ENCODE assay signal across 8 cellular contexts in genomic region chr7:77351539-77352004, GRCh38.
DNase-seq lines count a peak whose midpoint lies in the region; ATAC-seq and TF ChIP-seq lines count a peak whose summit lies in the region.

No MANE protein-coding gene starts in this region.

- H3K36me3 Mint-ChIP-seq in T-cell (no peaks in the 10 kb centered on the region), progenitor cell of endocrine pancreas (ENCODE audit: insufficient read depth) (no peaks in the 10 kb centered on the region)
- peaks cover 2% of the 10 kb centered on the region for H3K36me3 Mint-ChIP-seq in activated naive CD8-positive, alpha-beta T cell treated with anti-CD3 and anti-CD28 coated beads, Interleukin-2, amount 50 U/mL, for 24 hours (ENCODE audit: low read depth)

- H3K4me1 Mint-ChIP-seq in T-cell, result peaks cover 68 to 78% (median 69%) of the 10 kb centered on the region in 3 donors
- peaks cover 64% of the 10 kb centered on the region for H3K4me1 Mint-ChIP-seq in activated naive CD8-positive, alpha-beta T cell treated with anti-CD3 and anti-CD28 coated beads, Interleukin-2, amount 50 U/mL, for 24 hours
- H3K4me1 Mint-ChIP-seq in progenitor cell of endocrine pancreas (ENCODE audit: low read depth), result no peaks in the 10 kb centered on the region

- ATAC-seq in GM18909 (IDR thresholded peaks at IDR 0.05; ENCODE audit: poor library complexity, unreplicated experiment) (peak; percentile 92), HG02973 (IDR thresholded peaks at IDR 0.05; ENCODE audit: unreplicated experiment) (peak; percentile 93), T-cell (replicated peaks in 1 of 4) (peak; percentile 80 to 89 (median 86))
- ATAC-seq in activated naive CD8-positive, alpha-beta T cell treated with anti-CD3 and anti-CD28 coated beads, Interleukin-2, amount 50 U/mL, for 24 hours, result peak; percentile 86

- H3K9me3 Mint-ChIP-seq in T-cell (no peaks in the 10 kb centered on the region), progenitor cell of endocrine pancreas (ENCODE audit: low read depth) (no peaks in the 10 kb centered on the region)
- no peaks in the 10 kb centered on the region for H3K9me3 Mint-ChIP-seq in activated naive CD8-positive, alpha-beta T cell treated with anti-CD3 and anti-CD28 coated beads, Interleukin-2, amount 50 U/mL, for 24 hours

- H3K27me3 Mint-ChIP-seq in T-cell (no peaks in the 10 kb centered on the region), progenitor cell of endocrine pancreas (no peaks in the 10 kb centered on the region)
- no peaks in the 10 kb centered on the region for H3K27me3 Mint-ChIP-seq in activated naive CD8-positive, alpha-beta T cell treated with anti-CD3 and anti-CD28 coated beads, Interleukin-2, amount 50 U/mL, for 24 hours

- peak; percentile 25 to 75 (median 53) for DNase-seq in T-cell
- DNase-seq in activated naive CD8-positive, alpha-beta T cell treated with anti-CD3 and anti-CD28 coated beads, Interleukin-2, amount 50 U/mL, for 24 hours, result peak; percentile 58
- DNase-seq in stimulated activated CD4-positive, alpha-beta T cell treated with anti-CD3 and anti-CD28 coated beads, Interleukin-12 subunit alpha, Interleukin-12 subunit beta, amount 100 ng/mL, for 48 hours (ENCODE audit: low read depth in 2 of 3, low spot score in 1 of 3), result peak in 2 of 3 donors; percentile 25 to 34
- DNase-seq in NCI-H1092 treated with DMSO at 0.1 percent for 48 hours (lab: John Stamatoyannopoulos, UW), result no peak
- DNase-seq in progenitor cell of endocrine pancreas (ENCODE audit: low spot score, unreplicated experiment), result no peak
- DNase-seq in LoVo (ENCODE audit: low spot score), result no peak

- CTCF ChIA-PET in T-cell (lab: Charles Lee), result no interaction called here

- POLR2A ChIA-PET in T-cell (lab: Charles Lee), result no interaction called here

- H3K4me3 Mint-ChIP-seq in T-cell (peak overlapping the region; percentile 58 to 81 (median 72)), progenitor cell of endocrine pancreas (ENCODE audit: low read depth) (no peak overlapping the region)
- peak overlapping the region; percentile 63 for H3K4me3 Mint-ChIP-seq in activated naive CD8-positive, alpha-beta T cell treated with anti-CD3 and anti-CD28 coated beads, Interleukin-2, amount 50 U/mL, for 24 hours

- TF ChIP-seq CTCF in progenitor cell of endocrine pancreas (IDR thresholded peaks at IDR 0.05; ENCODE audit: unreplicated experiment), result no peak

- H3K27ac Mint-ChIP-seq in T-cell (peak overlapping the region; percentile 92), progenitor cell of endocrine pancreas (no peak overlapping the region)
- H3K27ac Mint-ChIP-seq in activated naive CD8-positive, alpha-beta T cell treated with anti-CD3 and anti-CD28 coated beads, Interleukin-2, amount 50 U/mL, for 24 hours, result peak overlapping the region; percentile 90

Comparison
In these comparisons a context has a peak if more than half of its experiments do, and no peak if none do; other contexts are left out.
1. DNase-seq: peak in T-cell (34 of 34), activated naive CD8-positive, alpha-beta T cell treated with anti-CD3 and anti-CD28 coated beads, Interleukin-2, amount 50 U/mL, for 24 hours (single experiment) and stimulated activated CD4-positive, alpha-beta T cell treated with anti-CD3 and anti-CD28 coated beads, Interleukin-12 subunit alpha, Interleukin-12 subunit beta, amount 100 ng/mL, for 48 hours (2 of 3); none in NCI-H1092 treated with DMSO at 0.1 percent for 48 hours (single experiment), progenitor cell of endocrine pancreas (single experiment) and LoVo (single experiment).
2. Peak in every context shown above with its lines, with median percentiles within 50 percentile points of each other: ATAC-seq.